9 cellular contexts compared by ENCODE assay signal in the genomic region with DNA sequence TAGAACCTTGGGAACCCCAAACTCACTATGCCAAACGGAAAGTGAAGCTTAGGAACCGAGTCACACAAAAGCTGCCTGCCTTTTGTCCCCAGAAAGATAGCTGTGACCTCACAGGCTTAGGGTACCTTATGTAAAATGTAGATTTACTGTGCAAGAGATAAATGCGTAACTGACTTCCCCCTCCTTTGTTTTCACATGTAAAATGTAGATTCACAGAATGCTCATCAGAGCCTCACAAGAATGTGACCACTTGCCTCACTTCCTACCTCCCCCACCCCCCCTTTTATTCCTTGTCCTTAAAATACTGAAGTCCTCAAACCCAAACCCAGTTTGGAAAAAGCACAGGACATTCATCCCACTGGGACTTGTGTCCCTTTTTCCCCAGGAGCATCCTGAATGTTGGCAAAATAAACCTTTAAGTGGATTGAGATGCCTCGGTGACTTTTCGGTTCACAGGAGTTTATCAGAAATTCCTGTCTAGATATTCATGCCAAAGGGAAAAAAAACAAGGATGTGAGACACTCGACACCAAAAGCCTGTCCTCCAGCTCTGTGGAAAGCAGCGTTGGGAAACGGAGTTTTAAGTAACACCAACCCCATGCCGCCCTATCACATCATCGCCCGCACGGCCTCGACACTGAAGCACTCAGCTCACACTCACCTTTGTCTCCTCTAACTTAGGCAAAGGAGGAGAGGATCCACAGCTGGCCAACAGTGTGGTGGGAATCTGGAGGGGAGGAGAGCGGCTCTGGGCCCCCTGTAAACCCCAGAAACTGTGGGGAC. TPM values are rescaled to one million over a fixed set of nuclear protein-coding genes. Genes with fewer than 3 reads are reported as not detected.
A peak's percentile ranks its signal among the peaks of the same experiment; 100 is the strongest.
DNase-seq lines count a peak whose midpoint lies in the region; ATAC-seq and TF ChIP-seq lines count a peak whose summit lies in the region.
"Had no signal": no experiment of that assay in that cellular context is flagged by ENCODE, and none has a peak within 500 bp of the region (broad histone marks: within the 10 kb centered on the region; RNA-seq: fewer than 3 reads in every experiment).

No MANE protein-coding gene starts in this region.

- H3K27me3 Mint-ChIP-seq in activated CD8-positive, alpha-beta memory T cell treated with anti-CD3 and anti-CD28 coated beads, Interleukin-2, amount 10 ng/mL, durations not matched to agents 7 days and 5 days = peaks cover 9% of the 10 kb centered on the region
- H3K27me3 Mint-ChIP-seq in T-cell = no peaks in the 10 kb centered on the region

- DNase-seq in mammary epithelial cell (peak; percentile 46), iris pigment epithelial cell (ENCODE audit: low read depth) (peak; percentile 59), thoracic aorta (ENCODE audit: low spot score) (no peak), T-cell (no peak)
- DNase-seq in activated CD8-positive, alpha-beta memory T cell treated with anti-CD3 and anti-CD28 coated beads, Interleukin-2, amount 10 ng/mL, durations not matched to agents 7 days and 5 days = no peak
- DNase-seq: DND-41, NCI-H146 had no signal

- CTCF ChIA-PET in mammary epithelial cell (lab: Charles Lee; ENCODE audit: low non-redundant PET) (no interaction called here), T-cell (lab: Charles Lee) (interaction anchor here in 1 of 2 donors (1.2 kb wide), 1 partner anchor 132 kb away, joined by 3 read pairs; no protein-coding TSS in a partner anchor)
- CTCF ChIA-PET in activated CD8-positive, alpha-beta memory T cell treated with anti-CD3 and anti-CD28 coated beads, Interleukin-2, amount 10 ng/mL, durations not matched to agents 7 days and 5 days (lab: Charles Lee) = interaction anchor here (1.2 to 1.3 kb wide), 2 partner anchors 147 to 439 kb away, joined by 3 to 4 read pairs; no protein-coding TSS in a partner anchor

- H4K20me1 ChIP-seq in mammary epithelial cell (ENCODE audit: insufficient read depth, low read length) = no peaks in the 10 kb centered on the region

- POLR2A ChIA-PET in T-cell (lab: Charles Lee) = interaction anchor here in 1 of 2 donors (0.7 kb wide), 1 partner anchor 33 kb away, joined by 3 read pairs; no protein-coding TSS in a partner anchor

- H3K4me1 ChIP-seq in HUES64 (ENCODE audit: insufficient read depth, low read length) (peaks cover 32% of the 10 kb centered on the region), mammary epithelial cell (ENCODE audit: insufficient read depth, low read length) (peaks cover 36% of the 10 kb centered on the region), thoracic aorta (ENCODE audit: control insufficient read depth in 1 of 2, low read depth in 2 of 2) (peaks cover 43 to 96% of the 10 kb centered on the region in 2 donors)

- H3K36me3 ChIP-seq in HUES64 (ENCODE audit: insufficient read depth, low read length) = no peaks in the 10 kb centered on the region
- no peaks in the 10 kb centered on the region for H3K36me3 ChIP-seq in mammary epithelial cell (ENCODE audit: insufficient read depth, low read length)
- H3K36me3 ChIP-seq in thoracic aorta = no peaks in the 10 kb centered on the region

- peaks cover 48% of the 10 kb centered on the region for H3K79me2 ChIP-seq in mammary epithelial cell (ENCODE audit: insufficient read depth, low read length)

- H3K27me3 ChIP-seq in HUES64 (ENCODE audit: insufficient read depth, low read length) = no peaks in the 10 kb centered on the region
- H3K27me3 ChIP-seq in mammary epithelial cell (ENCODE audit: insufficient read depth, low read length) = no peaks in the 10 kb centered on the region
- no peaks in the 10 kb centered on the region for H3K27me3 ChIP-seq in thoracic aorta (replicated peaks; ENCODE audit: insufficient read depth)

- no peak overlapping the region for H3K4me2 ChIP-seq in mammary epithelial cell (ENCODE audit: insufficient read depth, low read depth, low read length)

- dilution Hi-C loops in mammary epithelial cell (cut with HindIII; ENCODE audit: low sequenced_read_pairs) = no loop called here

- no peaks in the 10 kb centered on the region for H3K9me3 Mint-ChIP-seq in activated CD8-positive, alpha-beta memory T cell treated with anti-CD3 and anti-CD28 coated beads, Interleukin-2, amount 10 ng/mL, durations not matched to agents 7 days and 5 days (ENCODE audit: low read depth)
- H3K9me3 Mint-ChIP-seq in T-cell = peaks cover 0 to 3% (median 0%) of the 10 kb centered on the region in 3 donors

- no peak for TF ChIP-seq CTCF in mammary epithelial cell (conservative IDR thresholded peaks at IDR 0.05 in 1 of 2, IDR thresholded peaks at IDR 0.05 in 1 of 2; ENCODE audit: extremely low read depth in 1 of 2, insufficient read depth in 1 of 2, low read depth in 1 of 2, low read length in 2 of 2)
- TF ChIP-seq CTCF in thoracic aorta (IDR thresholded peaks at IDR 0.05) = no peak

- intact Hi-C loops in mammary epithelial cell (cut with micrococcal nuclease) = no loop called here

- in situ Hi-C loops in mammary epithelial cell (cut with MboI; ENCODE audit: low sequenced_read_pairs in 2 of 2) = no loop called here

- BruUV-seq in mammary epithelial cell (replicated peaks; lab: Mats Ljungman, UMichigan) = no TSS peak

- ATAC-seq in thoracic aorta (ENCODE audit: insufficient number of reproducible peaks, low FRiP score, low read depth) = no peak
- ATAC-seq in activated CD8-positive, alpha-beta memory T cell treated with anti-CD3 and anti-CD28 coated beads, Interleukin-2, amount 10 ng/mL, durations not matched to agents 7 days and 5 days = no peak
- no peak for ATAC-seq in T-cell (replicated peaks in 1 of 4)
- ATAC-seq in GM18867 (IDR thresholded peaks at IDR 0.05; ENCODE audit: unreplicated experiment) = no peak

- no peak overlapping the region for H3K27ac Mint-ChIP-seq in activated CD8-positive, alpha-beta memory T cell treated with anti-CD3 and anti-CD28 coated beads, Interleukin-2, amount 10 ng/mL, durations not matched to agents 7 days and 5 days
- no peak overlapping the region for H3K27ac Mint-ChIP-seq in T-cell

- H3K4me3 ChIP-seq in HUES64 (ENCODE audit: low read length) (no peak overlapping the region), mammary epithelial cell (replicated peaks in 1 of 3; ENCODE audit: insufficient read depth in 1 of 3, low read depth in 2 of 3, low read length in 3 of 3) (no peak overlapping the region), thoracic aorta (no peak overlapping the region)

- 38% methylated on average over 11 of the region's 14 CpGs for WGBS in HUES64
- WGBS in mammary epithelial cell (ENCODE audit: low coverage, missing lambda C conversion rate) = 60% methylated on average over 13 of the region's 14 CpGs

- H3K36me3 Mint-ChIP-seq in activated CD8-positive, alpha-beta memory T cell treated with anti-CD3 and anti-CD28 coated beads, Interleukin-2, amount 10 ng/mL, durations not matched to agents 7 days and 5 days = no peaks in the 10 kb centered on the region
- peaks cover 15% of the 10 kb centered on the region for H3K36me3 Mint-ChIP-seq in T-cell

- peak overlapping the region; percentile 83 for H3K27ac ChIP-seq in HUES64 (ENCODE audit: low read depth, low read length)
- peak overlapping the region; percentile 100 for H3K27ac ChIP-seq in mammary epithelial cell (ENCODE audit: insufficient read depth, low read depth, low read length)
- H3K27ac ChIP-seq in thoracic aorta = peak overlapping the region; percentile 81 to 85

- H3K4me3 Mint-ChIP-seq in activated CD8-positive, alpha-beta memory T cell treated with anti-CD3 and anti-CD28 coated beads, Interleukin-2, amount 10 ng/mL, durations not matched to agents 7 days and 5 days = no peak overlapping the region
- H3K4me3 Mint-ChIP-seq in T-cell = no peak overlapping the region

- no peak overlapping the region for H2AFZ ChIP-seq in mammary epithelial cell (ENCODE audit: low read depth, low read length)

- no peaks in the 10 kb centered on the region for H3K9me3 ChIP-seq in HUES64 (ENCODE audit: insufficient read depth, low read depth, low read length)
- no peaks in the 10 kb centered on the region for H3K9me3 ChIP-seq in mammary epithelial cell (replicated peaks; ENCODE audit: insufficient read depth, low read length)
- H3K9me3 ChIP-seq in thoracic aorta = no peaks in the 10 kb centered on the region

- H3K9ac ChIP-seq in HUES64 (ENCODE audit: low read depth, low read length) (peak overlapping the region; percentile 26; the same call in 1 of the 2 replicates), mammary epithelial cell (ENCODE audit: insufficient read depth, low read length) (no peak overlapping the region)

- peaks cover 8% of the 10 kb centered on the region for H3K4me1 Mint-ChIP-seq in activated CD8-positive, alpha-beta memory T cell treated with anti-CD3 and anti-CD28 coated beads, Interleukin-2, amount 10 ng/mL, durations not matched to agents 7 days and 5 days
- peaks cover 10 to 13% (median 13%) of the 10 kb centered on the region in 3 donors for H3K4me1 Mint-ChIP-seq in T-cell

RNA-seq across cellular contexts. Expression of a gene that starts 45.9 kb away (rescaled TPM):
- 12.4 TPM for polyA plus RNA-seq in HUES64 (2013, experiment 1 of 2)
- 13.9 TPM for polyA plus RNA-seq in HUES64 (2013, experiment 2 of 2)
- total RNA-seq in mammary epithelial cell (100 to 1,000 TPM in 1 of 2 donors, 10 to 100 TPM in 1; 51.3 to 155 TPM), thoracic aorta (100 to 1,000 TPM; 349 to 483 TPM), T-cell (10 to 100 TPM; 17.4 to 45.6 (median 19.6) TPM)
- 23.6 TPM for polyA plus RNA-seq in mammary epithelial cell
- 190 TPM for polyA minus RNA-seq in mammary epithelial cell
- total RNA-seq in activated CD8-positive, alpha-beta memory T cell treated with anti-CD3 and anti-CD28 coated beads, Interleukin-2, amount 10 ng/mL, durations not matched to agents 7 days and 5 days = 1 to 10 TPM; 1.0 to 3.7 TPM

Comparison
In these comparisons a context has a peak if more than half of its experiments do, and no peak if none do; other contexts are left out.
1. DNase-seq: peak in mammary epithelial cell (single experiment) and iris pigment epithelial cell (single experiment); none in thoracic aorta (single experiment), activated CD8-positive, alpha-beta memory T cell treated with anti-CD3 and anti-CD28 coated beads, Interleukin-2, amount 10 ng/mL, durations not matched to agents 7 days and 5 days (single experiment) and T-cell (0 of 34).
2. Peak in every context shown above with its lines, with median percentiles within 50 percentile points of each other: H3K27ac ChIP-seq.